ENCODE assay signal across 35 cellular contexts in genomic region chr19:54073829-54074228, GRCh38. TPM values are rescaled to one million over a fixed set of nuclear protein-coding genes. Genes with fewer than 3 reads are reported as not detected.
"Had no signal": no experiment of that assay in that cellular context is flagged by ENCODE, and none has a peak within 500 bp of the region (broad histone marks: within the 10 kb centered on the region; RNA-seq: fewer than 3 reads in every experiment).

No MANE protein-coding gene starts in this region.

- FAIRE-seq: RCC 7860 had no signal

- H3K27ac ChIP-seq: PC-9, RWPE1, SJCRH30, SK-N-MC had no signal

- H3K36me3 Mint-ChIP-seq: T-cell had no signal

- H3K36me3 ChIP-seq: MG63, SJCRH30 had no signal

- DNase-seq: Kasumi-1, MG63, MV-4-11, NCI-H1092, NCI-H1105, NCI-H1417 treated with DMSO at 0.1 percent for 48 hours, NCI-H1436 treated with DMSO at 0.1 percent for 48 hours, NCI-H1694 treated with DMSO at 0.1 percent for 48 hours, NCI-H187 treated with DMSO at 0.1 percent for 48 hours, NCI-H2029, NCI-H2081, NCI-H2171 treated with DMSO at 0.1 percent for 48 hours, NCI-H2227 treated with DMSO at 0.1 percent for 48 hours, NCI-H345, NCI-H446, NCI-H510A treated with DMSO at 0.1 percent for 48 hours, NCI-H524 treated with DMSO at 0.1 percent for 48 hours, NCI-H526 treated with DMSO at 0.1 percent for 48 hours, NCI-H774, PC-9, SHP77, SIG-M5, SJCRH30, T-cell had no signal

- H3K4me3 Mint-ChIP-seq: T-cell had no signal

- H2AFZ ChIP-seq: PC-9 had no signal

- H3K4me1 Mint-ChIP-seq: T-cell had no signal

- H3K4me3 ChIP-seq: MG63, PC-9, SJCRH30, SK-N-MC had no signal

- H3K4me1 ChIP-seq: SJCRH30 had no signal

- H3K9me3 ChIP-seq: SJCRH30 had no signal

- H3K4me2 ChIP-seq: PC-9 had no signal

- ATAC-seq: Panc1, Right ventricle myocardium inferior, SK-N-SH treated with all-trans-retinoic acid at 6 μM for 48 hours, T-cell had no signal

- H3K27me3 ChIP-seq: SJCRH30 had no signal

RNA-seq across cellular contexts. Expression of gene TARM1, which starts 7.3 kb away (rescaled TPM):
- total RNA-seq: M059J, NCI-H460, OCI-LY7, PC-9, Right ventricle myocardium inferior, RPMI7951, SJCRH30, SK-MEL-5, T-cell had no signal

RNA-seq across cellular contexts. Expression of gene VSTM1, which starts 10.1 kb away (rescaled TPM):
- total RNA-seq: M059J, NCI-H460, OCI-LY7, Right ventricle myocardium inferior, RPMI7951, SJCRH30, SK-MEL-5, T-cell had no signal

RNA-seq across cellular contexts. Expression of gene OSCAR, which starts 26.8 kb away (rescaled TPM):
- total RNA-seq: M059J, SK-MEL-5 had no signal
